ENCODE assay signal across 1 cellular context in genomic region chr1:205689479-205689878, GRCh38.
TF ChIP-seq lines count a peak whose summit lies in the region.

No MANE protein-coding gene starts in this region.

TF ChIP-seq in GM23338, 12 proteins besides CTCF, POLR2A, EP300 and RAD21 (continued from another document):
- TF ChIP-seq ZNF462 (CRISPR knock-in tag; IDR thresholded peaks at IDR 0.05) (no peak), ZNF331 (CRISPR knock-in tag; IDR thresholded peaks at IDR 0.05; ENCODE audit: low read depth) (no peak), NANOG (IDR thresholded peaks at IDR 0.05; ENCODE audit: borderline replicate concordance) (no peak), CREB1 (CRISPR knock-in tag; IDR thresholded peaks at IDR 0.05; ENCODE audit: low read depth) (no peak), EZH2 (IDR thresholded peaks at IDR 0.05; ENCODE audit: low read depth, unreplicated experiment) (no peak), REST (IDR thresholded peaks at IDR 0.05; ENCODE audit: unreplicated experiment) (no peak), JUNB (IDR thresholded peaks at IDR 0.05; ENCODE audit: unreplicated experiment) (no peak), POLR2AphosphoS5 (IDR thresholded peaks at IDR 0.05; ENCODE audit: low read depth) (no peak), ZNF114 (CRISPR knock-in tag; IDR thresholded peaks at IDR 0.05) (no peak), STAT1 (IDR thresholded peaks at IDR 0.05; ENCODE audit: unreplicated experiment) (no peak), EZH2phosphoT487 (IDR thresholded peaks at IDR 0.05; ENCODE audit: unreplicated experiment) (no peak)
TF ChIP-seq in GM23338: peak in this region for 0.
